Comparison of ENCODE assay signal across 1 cellular context in the genomic region with DNA sequence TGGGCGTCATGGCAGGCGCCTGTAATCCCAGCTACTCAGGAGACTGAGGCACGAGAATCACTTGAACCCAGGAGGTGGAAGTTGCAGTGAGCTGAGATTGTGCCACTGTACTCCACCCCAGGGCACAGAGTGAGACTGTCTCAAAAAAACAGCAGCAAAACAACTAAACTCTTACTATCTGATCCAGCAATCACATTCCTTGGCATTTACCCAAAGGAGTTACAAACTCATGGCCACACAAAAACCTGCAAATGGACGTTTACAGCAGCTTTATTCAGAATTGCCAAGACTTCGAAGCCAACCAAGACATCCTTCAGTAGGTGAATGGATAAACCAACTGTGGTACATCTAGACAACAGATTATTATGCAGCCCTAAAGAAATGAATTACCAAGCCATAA.
TF ChIP-seq lines count a peak whose summit lies in the region.

No MANE protein-coding gene starts in this region.

TF ChIP-seq in K562, 482 proteins besides CTCF, POLR2A, EP300 and RAD21 (continued from another document):
- TF ChIP-seq, protein P1, sequence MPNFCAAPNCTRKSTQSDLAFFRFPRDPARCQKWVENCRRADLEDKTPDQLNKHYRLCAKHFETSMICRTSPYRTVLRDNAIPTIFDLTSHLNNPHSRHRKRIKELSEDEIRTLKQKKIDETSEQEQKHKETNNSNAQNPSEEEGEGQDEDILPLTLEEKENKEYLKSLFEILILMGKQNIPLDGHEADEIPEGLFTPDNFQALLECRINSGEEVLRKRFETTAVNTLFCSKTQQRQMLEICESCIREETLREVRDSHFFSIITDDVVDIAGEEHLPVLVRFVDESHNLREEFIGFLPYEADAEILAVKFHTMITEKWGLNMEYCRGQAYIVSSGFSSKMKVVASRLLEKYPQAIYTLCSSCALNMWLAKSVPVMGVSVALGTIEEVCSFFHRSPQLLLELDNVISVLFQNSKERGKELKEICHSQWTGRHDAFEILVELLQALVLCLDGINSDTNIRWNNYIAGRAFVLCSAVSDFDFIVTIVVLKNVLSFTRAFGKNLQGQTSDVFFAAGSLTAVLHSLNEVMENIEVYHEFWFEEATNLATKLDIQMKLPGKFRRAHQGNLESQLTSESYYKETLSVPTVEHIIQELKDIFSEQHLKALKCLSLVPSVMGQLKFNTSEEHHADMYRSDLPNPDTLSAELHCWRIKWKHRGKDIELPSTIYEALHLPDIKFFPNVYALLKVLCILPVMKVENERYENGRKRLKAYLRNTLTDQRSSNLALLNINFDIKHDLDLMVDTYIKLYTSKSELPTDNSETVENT (CRISPR knock-in tag; IDR thresholded peaks at IDR 0.05): no peak
- TF ChIP-seq TEAD4 (IDR thresholded peaks at IDR 0.05; ENCODE audit: low read length) (peak; percentile 17; the same call in 1 of the 2 replicates), TEAD4 (CRISPR knock-in tag; IDR thresholded peaks at IDR 0.05; ENCODE audit: borderline replicate concordance) (no peak), ARID1B (IDR thresholded peaks at IDR 0.05) (0 out of 2 replicates have a peak, but pooled peaks have one; percentile 11), NFIC (IDR thresholded peaks at IDR 0.05) (peak; percentile 83)
